In genomic region chr9:72946318-72946717, GRCh38 we compare ENCODE assay signal across 29 cellular contexts. TPM values are rescaled to one million over a fixed set of nuclear protein-coding genes. Genes with fewer than 3 reads are reported as not detected.
"Had no signal": no experiment of that assay in that cellular context is flagged by ENCODE, and none has a peak within 500 bp of the region (broad histone marks: within the 10 kb centered on the region; RNA-seq: fewer than 3 reads in every experiment).

No MANE protein-coding gene starts in this region.

- H3K4me3 ChIP-seq: K562 had no signal

- ATAC-seq: activated CD4-positive, alpha-beta T cell treated with anti-CD3 and anti-CD28 coated beads for 36 hours; activated T-helper 17 cell treated with anti-CD3 and anti-CD28 coated beads, Interleukin-2, amount 50 U/mL, for 72 hours; K562; Panc1; Right ventricle myocardium inferior had no signal

- H3K9ac ChIP-seq: SK-N-SH had no signal

- H3K36me3 ChIP-seq: WERI-Rb-1 had no signal

- H3K4me1 Mint-ChIP-seq: activated CD4-positive, alpha-beta memory T cell treated with anti-CD3 and anti-CD28 coated beads, Interleukin-2, amount 10 ng/mL, durations not matched to agents 7 days and 5 days; activated CD4-positive, alpha-beta T cell treated with anti-CD3 and anti-CD28 coated beads for 36 hours; activated T-helper 17 cell treated with anti-CD3 and anti-CD28 coated beads, Interleukin-2, amount 50 U/mL, for 72 hours had no signal

- DNase-seq: activated CD4-positive, alpha-beta memory T cell treated with anti-CD3 and anti-CD28 coated beads, Interleukin-2, amount 10 ng/mL, durations not matched to agents 7 days and 5 days; activated CD4-positive, alpha-beta T cell treated with anti-CD3 and anti-CD28 coated beads for 36 hours; activated CD4-positive, alpha-beta T cell treated with anti-CD3 and anti-CD28 coated beads, Interleukin-2, amount 50 U/mL, for 1 hour; activated gamma-delta T cell; activated naive CD4-positive, alpha-beta T cell treated with anti-CD3 and anti-CD28 coated beads for 36 hours; activated T-cell treated with anti-CD3 and anti-CD28 coated beads for 4 hours; activated T-cell treated with anti-CD3 and anti-CD28 coated beads, Interleukin-2, amount 50 U/mL, for 48 hours; amygdala; Karpas-422; NCI-H1105 treated with DMSO at 0.1 percent for 48 hours; NCI-H1436 treated with DMSO at 0.1 percent for 48 hours; NCI-H187; NCI-H2081; NCI-H2171; NCI-H2227 treated with DMSO at 0.1 percent for 48 hours; NCI-H526 treated with DMSO at 0.1 percent for 48 hours; NK-92 treated with Interleukin-12 subunit alpha and Interleukin-12 subunit beta, amount 100 ng/mL, for 24 hours; OCI-M1; RPMI8226; SK-N-SH; T-helper 1 cell; WERI-Rb-1 had no signal

- H3K27ac ChIP-seq: WERI-Rb-1 had no signal

- H3K4me2 ChIP-seq: SK-N-SH had no signal

- H3K27ac Mint-ChIP-seq: activated CD4-positive, alpha-beta memory T cell treated with anti-CD3 and anti-CD28 coated beads, Interleukin-2, amount 10 ng/mL, durations not matched to agents 7 days and 5 days; activated CD4-positive, alpha-beta T cell treated with anti-CD3 and anti-CD28 coated beads for 36 hours; activated naive CD4-positive, alpha-beta T cell treated with anti-CD3 and anti-CD28 coated beads for 36 hours; activated naive CD8-positive, alpha-beta T cell; activated T-helper 17 cell treated with anti-CD3 and anti-CD28 coated beads, Interleukin-2, amount 50 U/mL, for 72 hours had no signal

- H3K9me3 Mint-ChIP-seq: activated CD4-positive, alpha-beta memory T cell treated with anti-CD3 and anti-CD28 coated beads, Interleukin-2, amount 10 ng/mL, durations not matched to agents 7 days and 5 days; activated naive CD4-positive, alpha-beta T cell treated with anti-CD3 and anti-CD28 coated beads for 36 hours; activated T-helper 17 cell treated with anti-CD3 and anti-CD28 coated beads, Interleukin-2, amount 50 U/mL, for 72 hours had no signal

- H3K36me3 Mint-ChIP-seq: activated naive CD8-positive, alpha-beta T cell had no signal

- H3K4me3 Mint-ChIP-seq: activated CD4-positive, alpha-beta memory T cell treated with anti-CD3 and anti-CD28 coated beads, Interleukin-2, amount 10 ng/mL, durations not matched to agents 7 days and 5 days; activated CD4-positive, alpha-beta T cell treated with anti-CD3 and anti-CD28 coated beads for 36 hours; activated naive CD4-positive, alpha-beta T cell treated with anti-CD3 and anti-CD28 coated beads for 36 hours; activated naive CD8-positive, alpha-beta T cell; activated T-helper 17 cell treated with anti-CD3 and anti-CD28 coated beads, Interleukin-2, amount 50 U/mL, for 72 hours had no signal

- FAIRE-seq: K562 had no signal

- H3K9me3 ChIP-seq: SK-N-SH had no signal

RNA-seq across cellular contexts. Expression of gene ALDH1A1, which starts 6.5 kb away (rescaled TPM):
- total RNA-seq: activated CD4-positive, alpha-beta memory T cell treated with anti-CD3 and anti-CD28 coated beads, Interleukin-2, amount 10 ng/mL, durations not matched to agents 7 days and 5 days; activated CD4-positive, alpha-beta T cell treated with anti-CD3 and anti-CD28 coated beads for 36 hours; activated CD8-positive, alpha-beta memory T cell treated with anti-CD3 and anti-CD28 coated beads for 36 hours; activated naive CD4-positive, alpha-beta T cell treated with anti-CD3 and anti-CD28 coated beads for 36 hours; activated T-helper 17 cell treated with anti-CD3 and anti-CD28 coated beads, Interleukin-2, amount 50 U/mL, for 72 hours; T-helper 2 cell treated with Interferon-gamma antibody and Interleukin-4, amounts not matched to agents 100 ng/mL and 5 ng/mL, for 36 hours had no signal
